ENCODE assay signal across 1 cellular context in the genomic region with DNA sequence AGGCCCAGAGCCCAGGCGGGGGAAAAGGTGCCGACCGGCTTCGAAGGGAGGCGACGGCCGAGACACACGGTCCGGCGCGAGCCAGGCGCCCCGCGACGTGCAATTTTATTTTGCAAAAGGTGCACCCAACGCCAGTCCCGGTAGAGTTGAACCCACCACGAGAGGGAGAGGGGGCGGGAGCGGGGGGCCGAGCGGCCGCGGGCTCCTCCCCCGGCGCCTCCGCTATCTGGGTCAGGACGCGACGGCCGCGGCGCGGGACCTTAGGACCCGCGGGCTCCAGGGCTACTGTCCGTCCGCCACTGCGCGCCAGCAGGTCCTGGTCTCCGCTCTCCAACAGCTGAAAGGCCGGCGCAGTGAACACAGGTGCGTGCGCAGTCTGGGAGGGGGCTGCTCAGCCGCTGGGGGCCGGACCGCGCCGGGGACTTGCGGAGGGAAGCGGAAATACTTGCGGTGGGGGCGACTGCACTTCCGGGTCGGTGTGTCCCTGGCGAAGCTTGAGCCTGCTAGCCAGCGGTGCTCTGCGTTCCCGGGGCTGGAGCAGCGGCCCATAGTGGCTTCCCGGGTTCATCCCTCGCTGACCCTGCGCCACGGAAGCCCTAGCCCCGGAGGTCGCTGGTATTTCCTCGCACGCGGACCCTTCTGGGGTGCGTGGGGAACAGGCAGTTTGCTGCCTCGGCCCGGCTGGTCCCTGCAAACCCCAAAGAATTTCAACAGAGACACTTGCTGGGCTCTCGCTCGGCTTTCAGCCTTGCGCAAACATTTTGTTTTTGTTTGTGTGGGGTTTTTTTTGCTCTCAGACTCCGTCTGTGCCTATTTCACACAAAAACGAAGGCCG.
TF ChIP-seq lines count a peak whose summit lies in the region.

TSS of gene RMDN2 (plus strand) at position 225 of the 835 bp plus-strand sequence. CDS start 3,991 bp downstream, outside the sequence.

TF ChIP-seq in WTC11, 78 proteins besides CTCF, POLR2A, EP300 and RAD21 (continued from another document and continues in another):
- TF ChIP-seq, protein P1, sequence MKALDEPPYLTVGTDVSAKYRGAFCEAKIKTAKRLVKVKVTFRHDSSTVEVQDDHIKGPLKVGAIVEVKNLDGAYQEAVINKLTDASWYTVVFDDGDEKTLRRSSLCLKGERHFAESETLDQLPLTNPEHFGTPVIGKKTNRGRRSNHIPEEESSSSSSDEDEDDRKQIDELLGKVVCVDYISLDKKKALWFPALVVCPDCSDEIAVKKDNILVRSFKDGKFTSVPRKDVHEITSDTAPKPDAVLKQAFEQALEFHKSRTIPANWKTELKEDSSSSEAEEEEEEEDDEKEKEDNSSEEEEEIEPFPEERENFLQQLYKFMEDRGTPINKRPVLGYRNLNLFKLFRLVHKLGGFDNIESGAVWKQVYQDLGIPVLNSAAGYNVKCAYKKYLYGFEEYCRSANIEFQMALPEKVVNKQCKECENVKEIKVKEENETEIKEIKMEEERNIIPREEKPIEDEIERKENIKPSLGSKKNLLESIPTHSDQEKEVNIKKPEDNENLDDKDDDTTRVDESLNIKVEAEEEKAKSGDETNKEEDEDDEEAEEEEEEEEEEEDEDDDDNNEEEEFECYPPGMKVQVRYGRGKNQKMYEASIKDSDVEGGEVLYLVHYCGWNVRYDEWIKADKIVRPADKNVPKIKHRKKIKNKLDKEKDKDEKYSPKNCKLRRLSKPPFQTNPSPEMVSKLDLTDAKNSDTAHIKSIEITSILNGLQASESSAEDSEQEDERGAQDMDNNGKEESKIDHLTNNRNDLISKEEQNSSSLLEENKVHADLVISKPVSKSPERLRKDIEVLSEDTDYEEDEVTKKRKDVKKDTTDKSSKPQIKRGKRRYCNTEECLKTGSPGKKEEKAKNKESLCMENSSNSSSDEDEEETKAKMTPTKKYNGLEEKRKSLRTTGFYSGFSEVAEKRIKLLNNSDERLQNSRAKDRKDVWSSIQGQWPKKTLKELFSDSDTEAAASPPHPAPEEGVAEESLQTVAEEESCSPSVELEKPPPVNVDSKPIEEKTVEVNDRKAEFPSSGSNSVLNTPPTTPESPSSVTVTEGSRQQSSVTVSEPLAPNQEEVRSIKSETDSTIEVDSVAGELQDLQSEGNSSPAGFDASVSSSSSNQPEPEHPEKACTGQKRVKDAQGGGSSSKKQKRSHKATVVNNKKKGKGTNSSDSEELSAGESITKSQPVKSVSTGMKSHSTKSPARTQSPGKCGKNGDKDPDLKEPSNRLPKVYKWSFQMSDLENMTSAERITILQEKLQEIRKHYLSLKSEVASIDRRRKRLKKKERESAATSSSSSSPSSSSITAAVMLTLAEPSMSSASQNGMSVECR (CRISPR knock-in tag; IDR thresholded peaks at IDR 0.05; ENCODE audit: borderline replicate concordance), result peak; percentile 95; the same call in 1 of the 2 replicates
- TF ChIP-seq, protein P2, sequence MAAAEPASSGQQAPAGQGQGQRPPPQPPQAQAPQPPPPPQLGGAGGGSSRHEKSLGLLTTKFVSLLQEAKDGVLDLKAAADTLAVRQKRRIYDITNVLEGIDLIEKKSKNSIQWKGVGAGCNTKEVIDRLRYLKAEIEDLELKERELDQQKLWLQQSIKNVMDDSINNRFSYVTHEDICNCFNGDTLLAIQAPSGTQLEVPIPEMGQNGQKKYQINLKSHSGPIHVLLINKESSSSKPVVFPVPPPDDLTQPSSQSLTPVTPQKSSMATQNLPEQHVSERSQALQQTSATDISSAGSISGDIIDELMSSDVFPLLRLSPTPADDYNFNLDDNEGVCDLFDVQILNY (CRISPR knock-in tag; IDR thresholded peaks at IDR 0.05), result peak; percentile 44; the same call in 1 of the 2 replicates
- TF ChIP-seq FOXP1 (CRISPR knock-in tag; IDR thresholded peaks at IDR 0.05; ENCODE audit: borderline replicate concordance), result peak; percentile 81; the same call in 1 of the 2 replicates
- TF ChIP-seq NR1H2 (CRISPR knock-in tag; IDR thresholded peaks at IDR 0.05), result no peak
- TF ChIP-seq, protein P3, sequence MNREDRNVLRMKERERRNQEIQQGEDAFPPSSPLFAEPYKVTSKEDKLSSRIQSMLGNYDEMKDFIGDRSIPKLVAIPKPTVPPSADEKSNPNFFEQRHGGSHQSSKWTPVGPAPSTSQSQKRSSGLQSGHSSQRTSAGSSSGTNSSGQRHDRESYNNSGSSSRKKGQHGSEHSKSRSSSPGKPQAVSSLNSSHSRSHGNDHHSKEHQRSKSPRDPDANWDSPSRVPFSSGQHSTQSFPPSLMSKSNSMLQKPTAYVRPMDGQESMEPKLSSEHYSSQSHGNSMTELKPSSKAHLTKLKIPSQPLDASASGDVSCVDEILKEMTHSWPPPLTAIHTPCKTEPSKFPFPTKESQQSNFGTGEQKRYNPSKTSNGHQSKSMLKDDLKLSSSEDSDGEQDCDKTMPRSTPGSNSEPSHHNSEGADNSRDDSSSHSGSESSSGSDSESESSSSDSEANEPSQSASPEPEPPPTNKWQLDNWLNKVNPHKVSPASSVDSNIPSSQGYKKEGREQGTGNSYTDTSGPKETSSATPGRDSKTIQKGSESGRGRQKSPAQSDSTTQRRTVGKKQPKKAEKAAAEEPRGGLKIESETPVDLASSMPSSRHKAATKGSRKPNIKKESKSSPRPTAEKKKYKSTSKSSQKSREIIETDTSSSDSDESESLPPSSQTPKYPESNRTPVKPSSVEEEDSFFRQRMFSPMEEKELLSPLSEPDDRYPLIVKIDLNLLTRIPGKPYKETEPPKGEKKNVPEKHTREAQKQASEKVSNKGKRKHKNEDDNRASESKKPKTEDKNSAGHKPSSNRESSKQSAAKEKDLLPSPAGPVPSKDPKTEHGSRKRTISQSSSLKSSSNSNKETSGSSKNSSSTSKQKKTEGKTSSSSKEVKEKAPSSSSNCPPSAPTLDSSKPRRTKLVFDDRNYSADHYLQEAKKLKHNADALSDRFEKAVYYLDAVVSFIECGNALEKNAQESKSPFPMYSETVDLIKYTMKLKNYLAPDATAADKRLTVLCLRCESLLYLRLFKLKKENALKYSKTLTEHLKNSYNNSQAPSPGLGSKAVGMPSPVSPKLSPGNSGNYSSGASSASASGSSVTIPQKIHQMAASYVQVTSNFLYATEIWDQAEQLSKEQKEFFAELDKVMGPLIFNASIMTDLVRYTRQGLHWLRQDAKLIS (CRISPR knock-in tag; IDR thresholded peaks at IDR 0.05; ENCODE audit: borderline replicate concordance), result peak; percentile 71; the same call in 1 of the 2 replicates
- peak; percentile 57; the same call in 1 of the 2 replicates for TF ChIP-seq FOXK1 (CRISPR knock-in tag; IDR thresholded peaks at IDR 0.05)
- TF ChIP-seq NFE2L1 (CRISPR knock-in tag; IDR thresholded peaks at IDR 0.05), result no peak
- TF ChIP-seq IRF1 (CRISPR knock-in tag; IDR thresholded peaks at IDR 0.05), result 0 out of 2 replicates have a peak, but pooled peaks have one; percentile 35
- TF ChIP-seq, protein P4, sequence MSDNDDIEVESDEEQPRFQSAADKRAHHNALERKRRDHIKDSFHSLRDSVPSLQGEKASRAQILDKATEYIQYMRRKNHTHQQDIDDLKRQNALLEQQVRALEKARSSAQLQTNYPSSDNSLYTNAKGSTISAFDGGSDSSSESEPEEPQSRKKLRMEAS (CRISPR knock-in tag; IDR thresholded peaks at IDR 0.05), result peak; percentile 91
- TF ChIP-seq ATF2 (CRISPR knock-in tag; IDR thresholded peaks at IDR 0.05; ENCODE audit: borderline replicate concordance, low read depth), result no peak
- TF ChIP-seq CREB1 (CRISPR knock-in tag; IDR thresholded peaks at IDR 0.05), result peak; percentile 36; the same call in 1 of the 2 replicates
- no peak for TF ChIP-seq STAT6 (CRISPR knock-in tag; conservative IDR thresholded peaks at IDR 0.05; ENCODE audit: low read depth)
- TF ChIP-seq, protein P5, sequence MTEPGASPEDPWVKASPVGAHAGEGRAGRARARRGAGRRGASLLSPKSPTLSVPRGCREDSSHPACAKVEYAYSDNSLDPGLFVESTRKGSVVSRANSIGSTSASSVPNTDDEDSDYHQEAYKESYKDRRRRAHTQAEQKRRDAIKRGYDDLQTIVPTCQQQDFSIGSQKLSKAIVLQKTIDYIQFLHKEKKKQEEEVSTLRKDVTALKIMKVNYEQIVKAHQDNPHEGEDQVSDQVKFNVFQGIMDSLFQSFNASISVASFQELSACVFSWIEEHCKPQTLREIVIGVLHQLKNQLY (CRISPR knock-in tag; IDR thresholded peaks at IDR 0.05), result peak; percentile 71; the same call in 1 of the 2 replicates
- TF ChIP-seq, protein P6, sequence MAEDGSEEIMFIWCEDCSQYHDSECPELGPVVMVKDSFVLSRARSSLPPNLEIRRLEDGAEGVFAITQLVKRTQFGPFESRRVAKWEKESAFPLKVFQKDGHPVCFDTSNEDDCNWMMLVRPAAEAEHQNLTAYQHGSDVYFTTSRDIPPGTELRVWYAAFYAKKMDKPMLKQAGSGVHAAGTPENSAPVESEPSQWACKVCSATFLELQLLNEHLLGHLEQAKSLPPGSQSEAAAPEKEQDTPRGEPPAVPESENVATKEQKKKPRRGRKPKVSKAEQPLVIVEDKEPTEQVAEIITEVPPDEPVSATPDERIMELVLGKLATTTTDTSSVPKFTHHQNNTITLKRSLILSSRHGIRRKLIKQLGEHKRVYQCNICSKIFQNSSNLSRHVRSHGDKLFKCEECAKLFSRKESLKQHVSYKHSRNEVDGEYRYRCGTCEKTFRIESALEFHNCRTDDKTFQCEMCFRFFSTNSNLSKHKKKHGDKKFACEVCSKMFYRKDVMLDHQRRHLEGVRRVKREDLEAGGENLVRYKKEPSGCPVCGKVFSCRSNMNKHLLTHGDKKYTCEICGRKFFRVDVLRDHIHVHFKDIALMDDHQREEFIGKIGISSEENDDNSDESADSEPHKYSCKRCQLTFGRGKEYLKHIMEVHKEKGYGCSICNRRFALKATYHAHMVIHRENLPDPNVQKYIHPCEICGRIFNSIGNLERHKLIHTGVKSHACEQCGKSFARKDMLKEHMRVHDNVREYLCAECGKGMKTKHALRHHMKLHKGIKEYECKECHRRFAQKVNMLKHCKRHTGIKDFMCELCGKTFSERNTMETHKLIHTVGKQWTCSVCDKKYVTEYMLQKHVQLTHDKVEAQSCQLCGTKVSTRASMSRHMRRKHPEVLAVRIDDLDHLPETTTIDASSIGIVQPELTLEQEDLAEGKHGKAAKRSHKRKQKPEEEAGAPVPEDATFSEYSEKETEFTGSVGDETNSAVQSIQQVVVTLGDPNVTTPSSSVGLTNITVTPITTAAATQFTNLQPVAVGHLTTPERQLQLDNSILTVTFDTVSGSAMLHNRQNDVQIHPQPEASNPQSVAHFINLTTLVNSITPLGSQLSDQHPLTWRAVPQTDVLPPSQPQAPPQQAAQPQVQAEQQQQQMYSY (CRISPR knock-in tag; IDR thresholded peaks at IDR 0.05), result no peak
- TF ChIP-seq, protein P7, sequence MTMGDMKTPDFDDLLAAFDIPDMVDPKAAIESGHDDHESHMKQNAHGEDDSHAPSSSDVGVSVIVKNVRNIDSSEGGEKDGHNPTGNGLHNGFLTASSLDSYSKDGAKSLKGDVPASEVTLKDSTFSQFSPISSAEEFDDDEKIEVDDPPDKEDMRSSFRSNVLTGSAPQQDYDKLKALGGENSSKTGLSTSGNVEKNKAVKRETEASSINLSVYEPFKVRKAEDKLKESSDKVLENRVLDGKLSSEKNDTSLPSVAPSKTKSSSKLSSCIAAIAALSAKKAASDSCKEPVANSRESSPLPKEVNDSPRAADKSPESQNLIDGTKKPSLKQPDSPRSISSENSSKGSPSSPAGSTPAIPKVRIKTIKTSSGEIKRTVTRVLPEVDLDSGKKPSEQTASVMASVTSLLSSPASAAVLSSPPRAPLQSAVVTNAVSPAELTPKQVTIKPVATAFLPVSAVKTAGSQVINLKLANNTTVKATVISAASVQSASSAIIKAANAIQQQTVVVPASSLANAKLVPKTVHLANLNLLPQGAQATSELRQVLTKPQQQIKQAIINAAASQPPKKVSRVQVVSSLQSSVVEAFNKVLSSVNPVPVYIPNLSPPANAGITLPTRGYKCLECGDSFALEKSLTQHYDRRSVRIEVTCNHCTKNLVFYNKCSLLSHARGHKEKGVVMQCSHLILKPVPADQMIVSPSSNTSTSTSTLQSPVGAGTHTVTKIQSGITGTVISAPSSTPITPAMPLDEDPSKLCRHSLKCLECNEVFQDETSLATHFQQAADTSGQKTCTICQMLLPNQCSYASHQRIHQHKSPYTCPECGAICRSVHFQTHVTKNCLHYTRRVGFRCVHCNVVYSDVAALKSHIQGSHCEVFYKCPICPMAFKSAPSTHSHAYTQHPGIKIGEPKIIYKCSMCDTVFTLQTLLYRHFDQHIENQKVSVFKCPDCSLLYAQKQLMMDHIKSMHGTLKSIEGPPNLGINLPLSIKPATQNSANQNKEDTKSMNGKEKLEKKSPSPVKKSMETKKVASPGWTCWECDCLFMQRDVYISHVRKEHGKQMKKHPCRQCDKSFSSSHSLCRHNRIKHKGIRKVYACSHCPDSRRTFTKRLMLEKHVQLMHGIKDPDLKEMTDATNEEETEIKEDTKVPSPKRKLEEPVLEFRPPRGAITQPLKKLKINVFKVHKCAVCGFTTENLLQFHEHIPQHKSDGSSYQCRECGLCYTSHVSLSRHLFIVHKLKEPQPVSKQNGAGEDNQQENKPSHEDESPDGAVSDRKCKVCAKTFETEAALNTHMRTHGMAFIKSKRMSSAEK (CRISPR knock-in tag; IDR thresholded peaks at IDR 0.05; ENCODE audit: borderline replicate concordance), result no peak
- no peak for TF ChIP-seq ZNF423 (CRISPR knock-in tag; IDR thresholded peaks at IDR 0.05)
- TF ChIP-seq NFATC4 (CRISPR knock-in tag; IDR thresholded peaks at IDR 0.05), result no peak
